In genomic region chr18:12880532-12880892, GRCh38 we compare ENCODE assay signal across 12 cellular contexts. TPM values are rescaled to one million over a fixed set of nuclear protein-coding genes. Genes with fewer than 3 reads are reported as not detected.
DNase-seq lines count a peak whose midpoint lies in the region; ATAC-seq, FAIRE-seq and TF ChIP-seq lines count a peak whose summit lies in the region.
"Had no signal": no experiment of that assay in that cellular context is flagged by ENCODE, and none has a peak within 500 bp of the region (broad histone marks: within the 10 kb centered on the region; RNA-seq: fewer than 3 reads in every experiment).

No MANE protein-coding gene starts in this region.

- FAIRE-seq in urothelium cell line (lab: Jason Lieb, UNC), result peak; percentile 23
- FAIRE-seq: TTC549 had no signal

- no peaks in the 10 kb centered on the region for H3K36me3 ChIP-seq in left ventricle myocardium inferior
- no peaks in the 10 kb centered on the region for H3K36me3 ChIP-seq in endodermal cell (ENCODE audit: control insufficient read depth, insufficient read depth, low read length)

- TF ChIP-seq CTCF in left ventricle myocardium inferior (IDR thresholded peaks at IDR 0.05; ENCODE audit: borderline replicate concordance) (no peak), endodermal cell (conservative IDR thresholded peaks at IDR 0.05) (no peak), mesothelial cell of epicardium (IDR thresholded peaks at IDR 0.05; ENCODE audit: unreplicated experiment) (no peak)

- H3K4me3 Mint-ChIP-seq in endodermal cell (no peak overlapping the region), mesothelial cell of epicardium (no peak overlapping the region)

- H3K4me1 ChIP-seq in left ventricle myocardium inferior (peaks cover 49% of the 10 kb centered on the region), endodermal cell (ENCODE audit: control insufficient read depth, insufficient read depth, low read length) (peaks cover 18% of the 10 kb centered on the region)

- peak overlapping the region; percentile 10 for H3K27ac ChIP-seq in left ventricle myocardium inferior (replicated peaks)
- H3K27ac ChIP-seq in endodermal cell (ENCODE audit: low read depth, low read length), result no peak overlapping the region
- H3K27ac ChIP-seq: KMS-11 had no signal

- H3K36me3 Mint-ChIP-seq in endodermal cell (ENCODE audit: low read depth) (peaks cover 3% of the 10 kb centered on the region), mesothelial cell of epicardium (peaks cover 6% of the 10 kb centered on the region)

- H3K9ac ChIP-seq in endodermal cell (ENCODE audit: extremely low read depth, low read length, poor library complexity, severe bottlenecking), result no peak overlapping the region
- H3K9ac ChIP-seq: KMS-11 had no signal

- H3K9me3 ChIP-seq in left ventricle myocardium inferior (replicated peaks), result no peaks in the 10 kb centered on the region
- no peaks in the 10 kb centered on the region for H3K9me3 ChIP-seq in endodermal cell (ENCODE audit: control insufficient read depth, low read length)
- H3K9me3 ChIP-seq: esophagus muscularis mucosa had no signal

- no peak for ATAC-seq in left ventricle myocardium superior
- no peak for ATAC-seq in GM21526 (IDR thresholded peaks at IDR 0.05; ENCODE audit: low FRiP score, unreplicated experiment)

- no peaks in the 10 kb centered on the region for H3K9me3 Mint-ChIP-seq in endodermal cell
- H3K9me3 Mint-ChIP-seq in mesothelial cell of epicardium, result peaks cover 2% of the 10 kb centered on the region

- 83 to 95% methylated on average over 3 of the region's 3 CpGs for WGBS in endodermal cell (ENCODE audit: insufficient coverage in 1 of 2, insufficient read length in 1 of 2), 2 experiments

- no peaks in the 10 kb centered on the region for H3K27me3 Mint-ChIP-seq in endodermal cell (ENCODE audit: insufficient read depth)
- H3K27me3 Mint-ChIP-seq in mesothelial cell of epicardium (ENCODE audit: low read depth), result no peaks in the 10 kb centered on the region

- no peak overlapping the region for H3K27ac Mint-ChIP-seq in endodermal cell
- H3K27ac Mint-ChIP-seq in mesothelial cell of epicardium, result no peak overlapping the region

- H3K27me3 ChIP-seq in left ventricle myocardium inferior (ENCODE audit: low read depth), result no peaks in the 10 kb centered on the region
- H3K27me3 ChIP-seq in endodermal cell (ENCODE audit: control insufficient read depth, insufficient read depth, low read length, poor library complexity, severe bottlenecking), result no peaks in the 10 kb centered on the region
- H3K27me3 ChIP-seq: esophagus muscularis mucosa had no signal

- intact Hi-C loops in left ventricle myocardium inferior (cut with micrococcal nuclease), result loop anchor here (10.0 kb wide), 1 partner anchor 54 kb away; no protein-coding TSS in a partner anchor
- intact Hi-C loops in left ventricle myocardium superior (cut with micrococcal nuclease), result loop anchor here (10.0 kb wide), 1 partner anchor 64 kb away; the partner anchor contains the start of gene SEH1L

- H3K4me1 Mint-ChIP-seq in endodermal cell (peaks cover 57% of the 10 kb centered on the region), mesothelial cell of epicardium (peaks cover 19% of the 10 kb centered on the region)

- DNase-seq in left ventricle myocardium inferior, result no peak
- no peak for DNase-seq in left ventricle myocardium superior
- DNase-seq in SKM-1 (lab: John Stamatoyannopoulos, UW; ENCODE audit: unreplicated experiment), result peak; percentile 56
- no peak for DNase-seq in endodermal cell
- no peak for DNase-seq in urothelium cell line (ENCODE audit: low spot score)
- no peak for DNase-seq in superior temporal gyrus (ENCODE audit: extremely low spot score)
- DNase-seq in mesothelial cell of epicardium (ENCODE audit: low spot score in 2 of 2, unreplicated experiment in 2 of 2), result no peak
- DNase-seq: NCI-H510A treated with DMSO at 0.1 percent for 48 hours had no signal

- no peak overlapping the region for H3K4me3 ChIP-seq in left ventricle myocardium inferior
- H3K4me3 ChIP-seq in endodermal cell (ENCODE audit: low read length), result peak overlapping the region; percentile 48
- H3K4me3 ChIP-seq: esophagus muscularis mucosa had no signal

RNA-seq across cellular contexts. Expression of gene PTPN2, which starts 3.5 kb away (rescaled TPM):
- 11.0 TPM for total RNA-seq in left ventricle myocardium inferior
- total RNA-seq in left ventricle myocardium superior, result 11.7 TPM
- 10 to 100 TPM; 47.3 to 48.5 TPM for total RNA-seq in endodermal cell
- polyA plus RNA-seq in endodermal cell (2013, experiment 1 of 2), result 27.7 TPM
- 25.6 TPM for polyA plus RNA-seq in endodermal cell (2013, experiment 2 of 2)
- 37.0 to 38.7 TPM (median 38.1 TPM) in 3 replicates for total RNA-seq in mesothelial cell of epicardium
